ENCODE assay signal across 1 cellular context in the genomic region with DNA sequence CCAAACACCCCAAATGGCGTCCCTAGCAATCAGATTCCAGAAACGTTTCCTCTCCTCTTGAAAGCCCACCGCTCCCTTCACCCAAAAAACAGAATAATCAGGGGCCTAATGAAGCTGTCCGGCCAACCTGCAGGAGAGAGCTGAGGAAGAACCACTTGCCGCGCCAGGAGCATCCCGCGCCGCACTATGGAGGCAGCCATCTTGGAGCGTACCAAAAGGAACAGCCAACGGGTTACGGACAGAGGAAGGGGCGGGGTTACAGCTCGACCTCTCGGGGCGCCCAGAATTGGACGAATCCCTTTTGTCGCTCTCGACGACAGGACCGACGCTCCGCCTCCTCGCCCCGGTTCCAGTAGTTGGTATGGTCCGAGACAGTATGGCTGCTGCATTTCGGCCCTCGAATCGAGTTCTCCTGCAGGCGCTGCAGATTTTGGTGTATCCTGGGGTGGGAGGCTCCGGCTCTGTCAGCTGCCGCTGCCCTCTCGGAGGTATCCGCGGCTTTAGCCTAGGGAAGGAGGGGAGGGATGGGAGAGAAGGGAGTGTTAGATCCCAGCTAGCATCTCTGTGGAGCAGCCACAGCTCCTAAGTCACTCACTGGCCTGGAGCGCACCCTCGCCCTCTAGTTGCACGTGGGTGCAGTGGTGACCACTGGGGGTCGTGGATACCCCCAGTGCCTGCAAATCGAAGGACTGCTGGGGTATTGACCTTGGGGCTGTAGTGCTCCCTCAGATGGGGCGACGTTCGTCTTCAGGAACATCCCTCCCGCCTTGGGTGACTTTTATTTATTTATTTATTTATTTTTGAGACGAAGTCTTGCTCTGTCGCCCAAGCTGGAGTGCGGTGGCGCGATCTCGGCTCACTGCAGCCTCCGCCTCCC.
TF ChIP-seq lines count a peak whose summit lies in the region.

A gene (minus strand): TSS at position 219 of the 877 bp plus-strand sequence. CDS start 19 bp downstream, at position 200.
A gene with protein sequence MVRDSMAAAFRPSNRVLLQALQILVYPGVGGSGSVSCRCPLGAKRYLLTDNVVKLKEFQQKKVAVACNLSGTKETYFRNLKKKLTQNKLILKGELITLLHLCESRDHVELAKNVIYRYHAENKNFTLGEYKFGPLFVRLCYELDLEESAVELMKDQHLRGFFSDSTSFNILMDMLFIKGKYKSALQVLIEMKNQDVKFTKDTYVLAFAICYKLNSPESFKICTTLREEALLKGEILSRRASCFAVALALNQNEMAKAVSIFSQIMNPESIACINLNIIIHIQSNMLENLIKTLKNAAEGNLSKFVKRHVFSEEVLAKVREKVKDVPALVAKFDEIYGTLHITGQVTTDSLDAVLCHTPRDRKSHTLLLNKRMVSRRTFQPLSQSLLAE (plus strand): TSS at position 352 of the 877 bp plus-strand sequence. CDS start 10 bp downstream, at position 362.

TF ChIP-seq in HepG2, 621 proteins besides CTCF, POLR2A, EP300 and RAD21 (continued from another document and continues in another):
- TF ChIP-seq, protein P1, sequence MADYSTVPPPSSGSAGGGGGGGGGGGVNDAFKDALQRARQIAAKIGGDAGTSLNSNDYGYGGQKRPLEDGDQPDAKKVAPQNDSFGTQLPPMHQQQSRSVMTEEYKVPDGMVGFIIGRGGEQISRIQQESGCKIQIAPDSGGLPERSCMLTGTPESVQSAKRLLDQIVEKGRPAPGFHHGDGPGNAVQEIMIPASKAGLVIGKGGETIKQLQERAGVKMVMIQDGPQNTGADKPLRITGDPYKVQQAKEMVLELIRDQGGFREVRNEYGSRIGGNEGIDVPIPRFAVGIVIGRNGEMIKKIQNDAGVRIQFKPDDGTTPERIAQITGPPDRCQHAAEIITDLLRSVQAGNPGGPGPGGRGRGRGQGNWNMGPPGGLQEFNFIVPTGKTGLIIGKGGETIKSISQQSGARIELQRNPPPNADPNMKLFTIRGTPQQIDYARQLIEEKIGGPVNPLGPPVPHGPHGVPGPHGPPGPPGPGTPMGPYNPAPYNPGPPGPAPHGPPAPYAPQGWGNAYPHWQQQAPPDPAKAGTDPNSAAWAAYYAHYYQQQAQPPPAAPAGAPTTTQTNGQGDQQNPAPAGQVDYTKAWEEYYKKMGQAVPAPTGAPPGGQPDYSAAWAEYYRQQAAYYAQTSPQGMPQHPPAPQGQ (CRISPR knock-in tag; IDR thresholded peaks at IDR 0.05; ENCODE audit: borderline replicate concordance): no peak
- TF ChIP-seq, protein P2, sequence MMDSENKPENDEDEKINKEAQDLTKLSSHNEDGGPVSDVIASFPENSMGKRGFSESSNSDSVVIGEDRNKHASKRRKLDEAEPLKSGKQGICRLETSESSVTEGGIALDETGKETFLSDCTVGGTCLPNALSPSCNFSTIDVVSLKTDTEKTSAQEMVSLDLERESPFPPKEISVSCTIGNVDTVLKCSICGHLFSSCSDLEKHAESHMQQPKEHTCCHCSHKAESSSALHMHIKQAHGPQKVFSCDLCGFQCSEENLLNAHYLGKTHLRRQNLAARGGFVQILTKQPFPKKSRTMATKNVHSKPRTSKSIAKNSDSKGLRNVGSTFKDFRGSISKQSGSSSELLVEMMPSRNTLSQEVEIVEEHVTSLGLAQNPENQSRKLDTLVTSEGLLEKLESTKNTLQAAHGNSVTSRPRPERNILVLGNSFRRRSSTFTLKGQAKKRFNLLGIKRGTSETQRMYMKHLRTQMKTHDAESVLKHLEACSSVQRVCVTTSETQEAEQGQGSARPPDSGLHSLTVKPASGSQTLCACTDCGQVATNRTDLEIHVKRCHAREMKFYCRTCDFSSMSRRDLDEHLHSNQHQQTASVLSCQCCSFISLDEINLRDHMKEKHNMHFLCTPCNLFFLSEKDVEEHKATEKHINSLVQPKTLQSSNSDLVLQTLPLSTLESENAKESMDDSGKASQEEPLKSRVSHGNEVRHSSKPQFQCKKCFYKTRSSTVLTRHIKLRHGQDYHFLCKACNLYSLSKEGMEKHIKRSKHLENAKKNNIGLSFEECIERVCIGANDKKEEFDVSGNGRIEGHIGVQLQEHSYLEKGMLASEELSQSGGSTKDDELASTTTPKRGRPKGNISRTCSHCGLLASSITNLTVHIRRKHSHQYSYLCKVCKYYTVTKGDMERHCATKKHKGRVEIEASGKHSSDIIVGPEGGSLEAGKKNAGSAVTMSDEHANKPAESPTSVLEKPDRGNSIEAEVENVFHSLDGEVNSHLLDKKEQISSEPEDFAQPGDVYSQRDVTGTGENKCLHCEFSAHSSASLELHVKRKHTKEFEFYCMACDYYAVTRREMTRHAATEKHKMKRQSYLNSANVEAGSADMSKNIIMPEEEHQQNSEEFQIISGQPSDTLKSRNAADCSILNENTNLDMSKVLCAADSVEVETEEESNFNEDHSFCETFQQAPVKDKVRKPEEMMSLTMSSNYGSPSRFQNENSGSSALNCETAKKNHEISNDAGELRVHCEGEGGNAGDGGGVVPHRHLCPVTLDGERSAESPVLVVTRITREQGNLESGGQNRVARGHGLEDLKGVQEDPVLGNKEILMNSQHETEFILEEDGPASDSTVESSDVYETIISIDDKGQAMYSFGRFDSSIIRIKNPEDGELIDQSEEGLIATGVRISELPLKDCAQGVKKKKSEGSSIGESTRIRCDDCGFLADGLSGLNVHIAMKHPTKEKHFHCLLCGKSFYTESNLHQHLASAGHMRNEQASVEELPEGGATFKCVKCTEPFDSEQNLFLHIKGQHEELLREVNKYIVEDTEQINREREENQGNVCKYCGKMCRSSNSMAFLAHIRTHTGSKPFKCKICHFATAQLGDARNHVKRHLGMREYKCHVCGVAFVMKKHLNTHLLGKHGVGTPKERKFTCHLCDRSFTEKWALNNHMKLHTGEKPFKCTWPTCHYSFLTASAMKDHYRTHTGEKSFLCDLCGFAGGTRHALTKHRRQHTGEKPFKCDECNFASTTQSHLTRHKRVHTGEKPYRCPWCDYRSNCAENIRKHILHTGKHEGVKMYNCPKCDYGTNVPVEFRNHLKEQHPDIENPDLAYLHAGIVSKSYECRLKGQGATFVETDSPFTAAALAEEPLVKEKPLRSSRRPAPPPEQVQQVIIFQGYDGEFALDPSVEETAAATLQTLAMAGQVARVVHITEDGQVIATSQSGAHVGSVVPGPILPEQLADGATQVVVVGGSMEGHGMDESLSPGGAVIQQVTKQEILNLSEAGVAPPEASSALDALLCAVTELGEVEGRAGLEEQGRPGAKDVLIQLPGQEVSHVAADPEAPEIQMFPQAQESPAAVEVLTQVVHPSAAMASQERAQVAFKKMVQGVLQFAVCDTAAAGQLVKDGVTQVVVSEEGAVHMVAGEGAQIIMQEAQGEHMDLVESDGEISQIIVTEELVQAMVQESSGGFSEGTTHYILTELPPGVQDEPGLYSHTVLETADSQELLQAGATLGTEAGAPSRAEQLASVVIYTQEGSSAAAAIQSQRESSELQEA (CRISPR knock-in tag; IDR thresholded peaks at IDR 0.05; ENCODE audit: not compliant biosample characterization): peak; percentile 46
- TF ChIP-seq SRSF9 (IDR thresholded peaks at IDR 0.05; ENCODE audit: borderline replicate concordance, insufficient read depth, low read depth, low read length, poor library complexity, severe bottlenecking) (no peak), NR2F2 (IDR thresholded peaks at IDR 0.05; ENCODE audit: borderline replicate concordance, low read depth) (no peak), HOXA7 (CRISPR knock-in tag; IDR thresholded peaks at IDR 0.05) (no peak), ZNF17 (CRISPR knock-in tag; IDR thresholded peaks at IDR 0.05) (no peak), ZNF891 (CRISPR knock-in tag; IDR thresholded peaks at IDR 0.05) (0 out of 2 replicates have a peak, but pooled peaks have one; percentile 48), ZSCAN25 (CRISPR knock-in tag; IDR thresholded peaks at IDR 0.05) (peak; percentile 32; the same call in 1 of the 2 replicates), MTF1 (CRISPR knock-in tag; IDR thresholded peaks at IDR 0.05) (no peak), ZNF10 (CRISPR knock-in tag; IDR thresholded peaks at IDR 0.05; ENCODE audit: borderline replicate concordance, low read depth) (no peak), FOXC1 (CRISPR knock-in tag; IDR thresholded peaks at IDR 0.05; ENCODE audit: borderline replicate concordance) (peak; percentile 68; the same call in 1 of the 2 replicates), TEAD2 (CRISPR knock-in tag; IDR thresholded peaks at IDR 0.05) (no peak), KDM6A (CRISPR knock-in tag; IDR thresholded peaks at IDR 0.05; ENCODE audit: low read depth) (no peak), STAT5B (CRISPR knock-in tag; IDR thresholded peaks at IDR 0.05) (no peak), MBD4 (IDR thresholded peaks at IDR 0.05; ENCODE audit: borderline replicate concordance, low read length) (no peak), U2AF1 (optimal IDR thresholded peaks at IDR 0.05; ENCODE audit: low read depth, low read length) (no peak), ZNF383 (CRISPR knock-in tag; IDR thresholded peaks at IDR 0.05; ENCODE audit: borderline replicate concordance) (no peak), HDAC1 (CRISPR knock-in tag; IDR thresholded peaks at IDR 0.05) (peak; percentile 81), ZZZ3 (CRISPR knock-in tag; IDR thresholded peaks at IDR 0.05; ENCODE audit: borderline replicate concordance) (peak; percentile 48; the same call in 1 of the 2 replicates), RELA (CRISPR knock-in tag; IDR thresholded peaks at IDR 0.05) (peak; percentile 37; the same call in 1 of the 2 replicates), ZNF598 (CRISPR knock-in tag; IDR thresholded peaks at IDR 0.05; ENCODE audit: borderline replicate concordance) (peak; percentile 91), NFIB (CRISPR knock-in tag; IDR thresholded peaks at IDR 0.05; ENCODE audit: borderline replicate concordance) (no peak), HNRNPH1 (optimal IDR thresholded peaks at IDR 0.05; ENCODE audit: low read depth, low read length) (no peak), ZNF33A (CRISPR knock-in tag; IDR thresholded peaks at IDR 0.05; ENCODE audit: borderline replicate concordance) (no peak)
- TF ChIP-seq, protein P3, sequence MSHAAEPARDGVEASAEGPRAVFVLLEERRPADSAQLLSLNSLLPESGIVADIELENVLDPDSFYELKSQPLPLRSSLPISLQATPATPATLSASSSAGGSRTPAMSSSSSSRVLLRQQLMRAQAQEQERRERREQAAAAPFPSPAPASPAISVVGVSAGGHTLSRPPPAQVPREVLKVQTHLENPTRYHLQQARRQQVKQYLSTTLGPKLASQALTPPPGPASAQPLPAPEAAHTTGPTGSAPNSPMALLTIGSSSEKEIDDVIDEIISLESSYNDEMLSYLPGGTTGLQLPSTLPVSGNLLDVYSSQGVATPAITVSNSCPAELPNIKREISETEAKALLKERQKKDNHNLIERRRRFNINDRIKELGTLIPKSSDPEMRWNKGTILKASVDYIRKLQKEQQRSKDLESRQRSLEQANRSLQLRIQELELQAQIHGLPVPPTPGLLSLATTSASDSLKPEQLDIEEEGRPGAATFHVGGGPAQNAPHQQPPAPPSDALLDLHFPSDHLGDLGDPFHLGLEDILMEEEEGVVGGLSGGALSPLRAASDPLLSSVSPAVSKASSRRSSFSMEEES (CRISPR knock-in tag; IDR thresholded peaks at IDR 0.05): no peak
- TF ChIP-seq, protein P4, sequence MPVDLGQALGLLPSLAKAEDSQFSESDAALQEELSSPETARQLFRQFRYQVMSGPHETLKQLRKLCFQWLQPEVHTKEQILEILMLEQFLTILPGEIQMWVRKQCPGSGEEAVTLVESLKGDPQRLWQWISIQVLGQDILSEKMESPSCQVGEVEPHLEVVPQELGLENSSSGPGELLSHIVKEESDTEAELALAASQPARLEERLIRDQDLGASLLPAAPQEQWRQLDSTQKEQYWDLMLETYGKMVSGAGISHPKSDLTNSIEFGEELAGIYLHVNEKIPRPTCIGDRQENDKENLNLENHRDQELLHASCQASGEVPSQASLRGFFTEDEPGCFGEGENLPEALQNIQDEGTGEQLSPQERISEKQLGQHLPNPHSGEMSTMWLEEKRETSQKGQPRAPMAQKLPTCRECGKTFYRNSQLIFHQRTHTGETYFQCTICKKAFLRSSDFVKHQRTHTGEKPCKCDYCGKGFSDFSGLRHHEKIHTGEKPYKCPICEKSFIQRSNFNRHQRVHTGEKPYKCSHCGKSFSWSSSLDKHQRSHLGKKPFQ (CRISPR knock-in tag; IDR thresholded peaks at IDR 0.05; ENCODE audit: insufficient replicate concordance): no peak
- TF ChIP-seq, protein P5, sequence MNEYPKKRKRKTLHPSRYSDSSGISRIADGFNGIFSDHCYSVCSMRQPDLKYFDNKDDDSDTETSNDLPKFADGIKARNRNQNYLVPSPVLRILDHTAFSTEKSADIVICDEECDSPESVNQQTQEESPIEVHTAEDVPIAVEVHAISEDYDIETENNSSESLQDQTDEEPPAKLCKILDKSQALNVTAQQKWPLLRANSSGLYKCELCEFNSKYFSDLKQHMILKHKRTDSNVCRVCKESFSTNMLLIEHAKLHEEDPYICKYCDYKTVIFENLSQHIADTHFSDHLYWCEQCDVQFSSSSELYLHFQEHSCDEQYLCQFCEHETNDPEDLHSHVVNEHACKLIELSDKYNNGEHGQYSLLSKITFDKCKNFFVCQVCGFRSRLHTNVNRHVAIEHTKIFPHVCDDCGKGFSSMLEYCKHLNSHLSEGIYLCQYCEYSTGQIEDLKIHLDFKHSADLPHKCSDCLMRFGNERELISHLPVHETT (CRISPR knock-in tag; conservative IDR thresholded peaks at IDR 0.05): 0 out of 2 replicates have a peak, but pooled peaks have one; percentile 21
- TF ChIP-seq, protein P6, sequence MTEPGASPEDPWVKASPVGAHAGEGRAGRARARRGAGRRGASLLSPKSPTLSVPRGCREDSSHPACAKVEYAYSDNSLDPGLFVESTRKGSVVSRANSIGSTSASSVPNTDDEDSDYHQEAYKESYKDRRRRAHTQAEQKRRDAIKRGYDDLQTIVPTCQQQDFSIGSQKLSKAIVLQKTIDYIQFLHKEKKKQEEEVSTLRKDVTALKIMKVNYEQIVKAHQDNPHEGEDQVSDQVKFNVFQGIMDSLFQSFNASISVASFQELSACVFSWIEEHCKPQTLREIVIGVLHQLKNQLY (CRISPR knock-in tag; IDR thresholded peaks at IDR 0.05): peak; percentile 32; the same call in 1 of the 2 replicates
- TF ChIP-seq, protein P7, sequence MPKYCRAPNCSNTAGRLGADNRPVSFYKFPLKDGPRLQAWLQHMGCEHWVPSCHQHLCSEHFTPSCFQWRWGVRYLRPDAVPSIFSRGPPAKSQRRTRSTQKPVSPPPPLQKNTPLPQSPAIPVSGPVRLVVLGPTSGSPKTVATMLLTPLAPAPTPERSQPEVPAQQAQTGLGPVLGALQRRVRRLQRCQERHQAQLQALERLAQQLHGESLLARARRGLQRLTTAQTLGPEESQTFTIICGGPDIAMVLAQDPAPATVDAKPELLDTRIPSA (CRISPR knock-in tag; IDR thresholded peaks at IDR 0.05; ENCODE audit: borderline replicate concordance): no peak
- TF ChIP-seq, protein P8, sequence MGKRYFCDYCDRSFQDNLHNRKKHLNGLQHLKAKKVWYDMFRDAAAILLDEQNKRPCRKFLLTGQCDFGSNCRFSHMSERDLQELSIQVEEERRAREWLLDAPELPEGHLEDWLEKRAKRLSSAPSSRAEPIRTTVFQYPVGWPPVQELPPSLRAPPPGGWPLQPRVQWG (CRISPR knock-in tag; IDR thresholded peaks at IDR 0.05; ENCODE audit: borderline replicate concordance, low read depth): no peak
- TF ChIP-seq, protein P9, sequence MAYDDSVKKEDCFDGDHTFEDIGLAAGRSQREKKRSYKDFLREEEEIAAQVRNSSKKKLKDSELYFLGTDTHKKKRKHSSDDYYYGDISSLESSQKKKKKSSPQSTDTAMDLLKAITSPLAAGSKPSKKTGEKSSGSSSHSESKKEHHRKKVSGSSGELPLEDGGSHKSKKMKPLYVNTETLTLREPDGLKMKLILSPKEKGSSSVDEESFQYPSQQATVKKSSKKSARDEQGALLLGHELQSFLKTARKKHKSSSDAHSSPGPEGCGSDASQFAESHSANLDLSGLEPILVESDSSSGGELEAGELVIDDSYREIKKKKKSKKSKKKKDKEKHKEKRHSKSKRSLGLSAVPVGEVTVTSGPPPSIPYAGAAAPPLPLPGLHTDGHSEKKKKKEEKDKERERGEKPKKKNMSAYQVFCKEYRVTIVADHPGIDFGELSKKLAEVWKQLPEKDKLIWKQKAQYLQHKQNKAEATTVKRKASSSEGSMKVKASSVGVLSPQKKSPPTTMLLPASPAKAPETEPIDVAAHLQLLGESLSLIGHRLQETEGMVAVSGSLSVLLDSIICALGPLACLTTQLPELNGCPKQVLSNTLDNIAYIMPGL (CRISPR knock-in tag; IDR thresholded peaks at IDR 0.05; ENCODE audit: borderline replicate concordance in 1 of 2, low read depth in 1 of 2): peak; percentile 68 to 71; a peak in 3 of 4 replicates
